Comparison of ENCODE assay signal across 19 cellular contexts in the genomic region with DNA sequence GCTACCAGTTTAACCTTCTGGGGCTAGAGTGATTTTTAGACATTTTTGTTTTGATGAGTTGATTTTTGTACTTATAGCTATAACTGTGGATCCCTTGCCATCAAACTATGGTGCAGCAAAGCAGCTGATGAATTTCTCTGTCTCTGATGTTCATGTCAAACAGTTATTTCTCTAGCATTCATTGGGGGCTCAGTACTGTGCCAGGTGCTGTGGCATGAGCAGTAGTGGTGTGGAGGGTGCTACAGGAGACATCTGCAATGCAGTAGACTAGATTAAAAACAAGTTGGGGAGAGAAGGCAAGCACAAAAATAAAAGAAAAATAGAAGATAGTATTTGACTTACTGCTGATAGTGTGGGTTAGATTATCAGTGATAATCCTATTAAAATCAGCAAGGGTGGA.
DNase-seq lines count a peak whose midpoint lies in the region; ATAC-seq and TF ChIP-seq lines count a peak whose summit lies in the region.
"Had no signal": no experiment of that assay in that cellular context is flagged by ENCODE, and none has a peak within 500 bp of the region (broad histone marks: within the 10 kb centered on the region; RNA-seq: fewer than 3 reads in every experiment).

No MANE protein-coding gene starts in this region.

- H3K27ac ChIP-seq in WERI-Rb-1 (peak overlapping the region; percentile 52), thyroid gland (peak overlapping the region in 2 of 3 donors; percentile 18 to 81), tibial nerve (no peak overlapping the region)
- H3K27ac ChIP-seq: KMS-11, vagina had no signal

- TF ChIP-seq POLR2A in thyroid gland (IDR thresholded peaks at IDR 0.05) (no peak), tibial nerve (IDR thresholded peaks at IDR 0.05) (no peak)

- H3K36me3 ChIP-seq in WERI-Rb-1 (no peaks in the 10 kb centered on the region; the same call in 1 of the 2 replicates), thyroid gland (no peaks in the 10 kb centered on the region), H7 (replicated peaks; ENCODE audit: control insufficient read depth, insufficient read depth, low read length) (no peaks in the 10 kb centered on the region), tibial nerve (no peaks in the 10 kb centered on the region)
- H3K36me3 ChIP-seq: vagina had no signal

- POLR2A ChIA-PET in activated naive CD8-positive, alpha-beta T cell treated with anti-CD3 and anti-CD28 coated beads, Interleukin-2, amount 10 ng/mL, durations not matched to agents 7 days and 5 days (lab: Charles Lee): no interaction called here

- no peaks in the 10 kb centered on the region for H3K27me3 Mint-ChIP-seq in activated naive CD8-positive, alpha-beta T cell treated with anti-CD3 and anti-CD28 coated beads, Interleukin-2, amount 10 ng/mL, durations not matched to agents 7 days and 5 days
- H3K27me3 Mint-ChIP-seq in activated naive CD8-positive, alpha-beta T cell treated with anti-CD3 and anti-CD28 coated beads for 36 hours: no peaks in the 10 kb centered on the region
- H3K27me3 Mint-ChIP-seq: activated CD4-positive, alpha-beta memory T cell treated with anti-CD3 and anti-CD28 coated beads for 36 hours; central memory CD8-positive, alpha-beta T cell had no signal

- no peak for DNase-seq in activated naive CD8-positive, alpha-beta T cell treated with anti-CD3 and anti-CD28 coated beads, Interleukin-2, amount 10 ng/mL, durations not matched to agents 7 days and 5 days
- no peak for DNase-seq in activated naive CD8-positive, alpha-beta T cell treated with anti-CD3 and anti-CD28 coated beads for 36 hours
- DNase-seq in WERI-Rb-1: no peak
- DNase-seq in thyroid gland: no peak
- DNase-seq in H7: no peak
- no peak for DNase-seq in tibial nerve (ENCODE audit: low spot score in 2 of 2)
- DNase-seq in NCI-H1436 treated with DMSO at 0.1 percent for 48 hours (lab: John Stamatoyannopoulos, UW): no peak
- DNase-seq: activated CD4-positive, alpha-beta memory T cell treated with anti-CD3 and anti-CD28 coated beads for 36 hours; activated T-cell treated with anti-CD3 and anti-CD28 coated beads, Interleukin-2, amount 50 U/mL, for 4 hours; H9; hippocampal formation; NCI-H774; retina; stimulated activated naive CD8-positive, alpha-beta T cell treated with anti-CD3 and anti-CD28 coated beads, Interleukin-15, Interleukin-2, amounts not matched to agents 100 U/mL and 50 U/mL, for 24 hours had no signal

- peaks cover 46% of the 10 kb centered on the region for H3K4me1 Mint-ChIP-seq in activated naive CD8-positive, alpha-beta T cell treated with anti-CD3 and anti-CD28 coated beads, Interleukin-2, amount 10 ng/mL, durations not matched to agents 7 days and 5 days
- H3K4me1 Mint-ChIP-seq in activated naive CD8-positive, alpha-beta T cell treated with anti-CD3 and anti-CD28 coated beads for 36 hours: peaks cover 77% of the 10 kb centered on the region

- H3K36me3 Mint-ChIP-seq in activated naive CD8-positive, alpha-beta T cell treated with anti-CD3 and anti-CD28 coated beads, Interleukin-2, amount 10 ng/mL, durations not matched to agents 7 days and 5 days: peaks cover 7% of the 10 kb centered on the region
- peaks cover 9% of the 10 kb centered on the region for H3K36me3 Mint-ChIP-seq in activated naive CD8-positive, alpha-beta T cell treated with anti-CD3 and anti-CD28 coated beads for 36 hours
- H3K36me3 Mint-ChIP-seq: activated CD4-positive, alpha-beta memory T cell treated with anti-CD3 and anti-CD28 coated beads for 36 hours; mesothelial cell of epicardium had no signal

- H3K4me3 Mint-ChIP-seq in activated naive CD8-positive, alpha-beta T cell treated with anti-CD3 and anti-CD28 coated beads, Interleukin-2, amount 10 ng/mL, durations not matched to agents 7 days and 5 days: no peak overlapping the region
- H3K4me3 Mint-ChIP-seq in activated naive CD8-positive, alpha-beta T cell treated with anti-CD3 and anti-CD28 coated beads for 36 hours: no peak overlapping the region
- H3K4me3 Mint-ChIP-seq: activated CD4-positive, alpha-beta memory T cell treated with anti-CD3 and anti-CD28 coated beads for 36 hours; activated T-cell treated with anti-CD3 and anti-CD28 coated beads, Interleukin-2, amount 50 U/mL, for 4 hours; central memory CD8-positive, alpha-beta T cell; H9; mesothelial cell of epicardium had no signal

- H3K4me3 ChIP-seq in WERI-Rb-1 (ENCODE audit: low read depth, low read length): no peak overlapping the region
- no peak overlapping the region for H3K4me3 ChIP-seq in thyroid gland (replicated peaks in 1 of 3)
- H3K4me3 ChIP-seq in H7 (ENCODE audit: insufficient read depth, low read depth, low read length): no peak overlapping the region
- no peak overlapping the region for H3K4me3 ChIP-seq in tibial nerve
- H3K4me3 ChIP-seq: vagina had no signal

- no peak for TF ChIP-seq EP300 in tibial nerve (IDR thresholded peaks at IDR 0.05)

- H3K9me3 Mint-ChIP-seq in activated naive CD8-positive, alpha-beta T cell treated with anti-CD3 and anti-CD28 coated beads, Interleukin-2, amount 10 ng/mL, durations not matched to agents 7 days and 5 days: no peaks in the 10 kb centered on the region
- no peaks in the 10 kb centered on the region for H3K9me3 Mint-ChIP-seq in activated naive CD8-positive, alpha-beta T cell treated with anti-CD3 and anti-CD28 coated beads for 36 hours
- H3K9me3 Mint-ChIP-seq: activated CD4-positive, alpha-beta memory T cell treated with anti-CD3 and anti-CD28 coated beads for 36 hours; activated T-cell treated with anti-CD3 and anti-CD28 coated beads, Interleukin-2, amount 50 U/mL, for 4 hours; central memory CD8-positive, alpha-beta T cell; H9; mesothelial cell of epicardium had no signal

- no peaks in the 10 kb centered on the region for H3K27me3 ChIP-seq in WERI-Rb-1 (ENCODE audit: insufficient read depth, low read depth, severe bottlenecking)
- H3K27me3 ChIP-seq in thyroid gland: no peaks in the 10 kb centered on the region
- H3K27me3 ChIP-seq in H7 (ENCODE audit: control insufficient read depth, insufficient read depth, low read length): no peaks in the 10 kb centered on the region
- H3K27me3 ChIP-seq in tibial nerve: no peaks in the 10 kb centered on the region
- H3K27me3 ChIP-seq: vagina had no signal

- TF ChIP-seq CTCF in WERI-Rb-1 (IDR thresholded peaks at IDR 0.05; ENCODE audit: low read depth, low read length) (no peak), thyroid gland (IDR thresholded peaks at IDR 0.05) (no peak), tibial nerve (IDR thresholded peaks at IDR 0.05) (no peak)

- ATAC-seq in activated naive CD8-positive, alpha-beta T cell treated with anti-CD3 and anti-CD28 coated beads, Interleukin-2, amount 10 ng/mL, durations not matched to agents 7 days and 5 days (ENCODE audit: low read depth): no peak
- ATAC-seq in HG03025 (IDR thresholded peaks at IDR 0.05; ENCODE audit: low FRiP score, unreplicated experiment): peak; percentile 13
- ATAC-seq: activated T-cell treated with anti-CD3 and anti-CD28 coated beads, Interleukin-2, amount 50 U/mL, for 4 hours; stimulated activated naive CD8-positive, alpha-beta T cell treated with anti-CD3 and anti-CD28 coated beads, Interleukin-15, Interleukin-2, amounts not matched to agents 100 U/mL and 50 U/mL, for 24 hours had no signal

- H3K4me1 ChIP-seq in thyroid gland: peaks cover 40 to 69% of the 10 kb centered on the region in 2 donors
- peaks cover 0 to 48% (median 10%) of the 10 kb centered on the region in 4 donors for H3K4me1 ChIP-seq in tibial nerve

- H3K27ac Mint-ChIP-seq in activated naive CD8-positive, alpha-beta T cell treated with anti-CD3 and anti-CD28 coated beads, Interleukin-2, amount 10 ng/mL, durations not matched to agents 7 days and 5 days: peak overlapping the region; percentile 15
- no peak overlapping the region for H3K27ac Mint-ChIP-seq in activated naive CD8-positive, alpha-beta T cell treated with anti-CD3 and anti-CD28 coated beads for 36 hours
- H3K27ac Mint-ChIP-seq: activated CD4-positive, alpha-beta memory T cell treated with anti-CD3 and anti-CD28 coated beads for 36 hours; H9; mesothelial cell of epicardium had no signal

- intact Hi-C loops in thyroid gland (cut with DNase I): no loop called here

- H3K9me3 ChIP-seq in WERI-Rb-1 (ENCODE audit: severe bottlenecking) (no peaks in the 10 kb centered on the region), thyroid gland (no peaks in the 10 kb centered on the region), tibial nerve (no peaks in the 10 kb centered on the region)
- H3K9me3 ChIP-seq: vagina had no signal

Comparison
In these comparisons a context has a peak if more than half of its experiments do, and no peak if none do; other contexts are left out.
1. H3K27ac ChIP-seq: peak in WERI-Rb-1 (single experiment) and thyroid gland (2 of 3); none in tibial nerve (0 of 4).